1 cellular context compared by ENCODE assay signal in genomic region chr13:23637813-23638212, GRCh38.
TF ChIP-seq lines count a peak whose summit lies in the region.

No MANE protein-coding gene starts in this region.

TF ChIP-seq in GM23338, 12 proteins besides CTCF, POLR2A, EP300 and RAD21 (continued from another document):
- TF ChIP-seq REST (IDR thresholded peaks at IDR 0.05; ENCODE audit: unreplicated experiment) (no peak), ETS1 (IDR thresholded peaks at IDR 0.05) (no peak), EZH2phosphoT487 (IDR thresholded peaks at IDR 0.05; ENCODE audit: unreplicated experiment) (no peak), CREB1 (CRISPR knock-in tag; IDR thresholded peaks at IDR 0.05; ENCODE audit: low read depth) (no peak), ZNF331 (CRISPR knock-in tag; IDR thresholded peaks at IDR 0.05; ENCODE audit: low read depth) (no peak), ZNF462 (CRISPR knock-in tag; IDR thresholded peaks at IDR 0.05) (no peak), POLR2AphosphoS5 (IDR thresholded peaks at IDR 0.05; ENCODE audit: low read depth) (no peak), JUNB (IDR thresholded peaks at IDR 0.05; ENCODE audit: unreplicated experiment) (no peak), EZH2 (IDR thresholded peaks at IDR 0.05; ENCODE audit: low read depth, unreplicated experiment) (no peak)
